In the genomic region with DNA sequence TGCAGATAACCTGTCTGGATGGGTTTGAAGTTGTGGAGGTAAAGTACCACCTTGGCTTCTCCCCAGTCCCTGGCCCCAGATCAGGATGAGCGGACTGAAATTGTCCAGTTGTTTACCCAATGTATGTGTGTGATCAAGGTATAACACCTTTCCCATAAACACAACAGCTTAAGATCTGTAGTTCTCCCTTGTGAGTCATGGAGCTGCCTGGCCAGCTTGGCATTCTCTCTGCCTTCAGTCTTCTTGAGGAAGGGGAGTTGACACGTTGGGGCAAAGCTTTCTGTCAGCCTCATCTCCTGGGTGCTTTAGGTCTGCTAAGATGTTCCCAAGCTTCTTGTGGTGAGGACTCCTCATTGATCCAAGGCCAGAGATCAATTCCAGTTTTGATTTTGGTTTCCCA, we compare ENCODE assay signal across 1 cellular context.
TF ChIP-seq lines count a peak whose summit lies in the region.

No MANE protein-coding gene starts in this region.

TF ChIP-seq in GM23338, 12 proteins besides CTCF, POLR2A, EP300 and RAD21 (continued from another document):
- TF ChIP-seq ZNF462 (CRISPR knock-in tag; IDR thresholded peaks at IDR 0.05) (no peak), STAT1 (IDR thresholded peaks at IDR 0.05; ENCODE audit: unreplicated experiment) (no peak), JUNB (IDR thresholded peaks at IDR 0.05; ENCODE audit: unreplicated experiment) (no peak), CREB1 (CRISPR knock-in tag; IDR thresholded peaks at IDR 0.05; ENCODE audit: low read depth) (no peak), REST (IDR thresholded peaks at IDR 0.05; ENCODE audit: unreplicated experiment) (no peak), POLR2AphosphoS5 (IDR thresholded peaks at IDR 0.05; ENCODE audit: low read depth) (no peak), ETS1 (IDR thresholded peaks at IDR 0.05) (no peak), NANOG (IDR thresholded peaks at IDR 0.05; ENCODE audit: borderline replicate concordance) (no peak)
